In the genomic region with DNA sequence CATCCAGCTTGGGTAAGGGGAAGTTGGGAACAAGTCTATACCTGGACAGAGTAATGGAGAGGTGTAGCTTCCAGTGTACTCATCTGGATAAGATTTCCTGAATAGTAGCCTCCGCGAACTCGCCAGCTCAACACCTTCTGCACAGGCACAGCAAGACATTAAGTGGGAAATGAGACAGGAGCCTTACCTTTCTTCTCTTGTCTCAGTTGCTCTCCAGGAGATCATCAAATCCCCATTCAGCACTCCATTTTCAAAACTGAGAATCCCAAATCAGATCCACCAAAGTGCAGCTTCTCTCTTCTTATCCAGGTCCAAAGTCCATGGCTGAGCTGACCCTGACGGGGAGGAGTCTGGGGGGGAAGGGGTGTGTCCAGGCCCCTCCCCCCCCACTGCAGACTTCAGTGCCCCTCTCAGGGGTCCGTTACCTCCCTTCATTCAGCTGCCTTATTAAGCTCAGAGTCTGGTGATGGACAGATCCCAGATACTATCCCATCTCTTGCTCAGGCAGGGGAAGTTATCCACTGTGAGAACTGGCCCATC, we compare ENCODE assay signal across 8 cellular contexts. TPM values are rescaled to one million over a fixed set of nuclear protein-coding genes. Genes with fewer than 3 reads are reported as not detected.
DNase-seq lines count a peak whose midpoint lies in the region; ATAC-seq, FAIRE-seq and TF ChIP-seq lines count a peak whose summit lies in the region.

No MANE protein-coding gene starts in this region.

- intact Hi-C loops in kidney (cut with DNase I): no loop called here

- H3K27me3 ChIP-seq in subcutaneous abdominal adipose tissue (ENCODE audit: control insufficient read depth in 5 of 5, insufficient read depth in 4 of 5, low read length in 5 of 5): no peaks in the 10 kb centered on the region

- H3K27ac ChIP-seq in kidney (ENCODE audit: low read depth in 2 of 2, low read length in 2 of 2): peak overlapping the region in 1 of 2 donors; percentile 100
- peak overlapping the region; percentile 42 for H3K27ac ChIP-seq in subcutaneous abdominal adipose tissue (ENCODE audit: low read depth, low read length)

- peak overlapping the region; percentile 86 for H3K4me3 Mint-ChIP-seq in T-helper 1 cell treated with Interleukin-12 subunit alpha and Interleukin-12 subunit beta and Interleukin-4 antibody, amounts not matched to agents 30 μg/mL and 1 μg/mL, for 36 hours
- H3K4me3 Mint-ChIP-seq in activated T-cell treated with anti-CD3 and anti-CD28 coated beads, Interleukin-2, amount 50 U/mL, for 72 hours: peak overlapping the region; percentile 63 to 79

- FAIRE-seq in kidney (lab: Jason Lieb, UNC): no peak

- no peak for DNase-seq in T-helper 1 cell
- DNase-seq in activated T-cell treated with anti-CD3 and anti-CD28 coated beads, Interleukin-2, amount 50 U/mL, for 72 hours: no peak
- DNase-seq in kidney: peak; percentile 48
- no peak for DNase-seq in hippocampal formation (lab: John Stamatoyannopoulos, UW)
- no peak for DNase-seq in NOMO-1 (lab: John Stamatoyannopoulos, UW; ENCODE audit: unreplicated experiment in 2 of 2)
- DNase-seq in stimulated activated CD4-positive, alpha-beta T cell treated with anti-CD3 and anti-CD28 coated beads, Interleukin-2, amount 100 ng/mL, for 24 hours: no peak

- peaks cover 68% of the 10 kb centered on the region for H3K4me1 Mint-ChIP-seq in T-helper 1 cell treated with Interleukin-12 subunit alpha and Interleukin-12 subunit beta and Interleukin-4 antibody, amounts not matched to agents 30 μg/mL and 1 μg/mL, for 36 hours (ENCODE audit: low read depth)
- H3K4me1 Mint-ChIP-seq in activated T-cell treated with anti-CD3 and anti-CD28 coated beads, Interleukin-2, amount 50 U/mL, for 72 hours (ENCODE audit: low read depth): peaks cover 83% of the 10 kb centered on the region

- no peak for ATAC-seq in activated T-cell treated with anti-CD3 and anti-CD28 coated beads, Interleukin-2, amount 50 U/mL, for 72 hours (replicated peaks in 1 of 2)

- H3K36me3 Mint-ChIP-seq in T-helper 1 cell treated with Interleukin-12 subunit alpha and Interleukin-12 subunit beta and Interleukin-4 antibody, amounts not matched to agents 30 μg/mL and 1 μg/mL, for 36 hours (ENCODE audit: low read depth): peaks cover 24% of the 10 kb centered on the region
- peaks cover 3 to 6% of the 10 kb centered on the region in 2 donors for H3K36me3 Mint-ChIP-seq in activated T-cell treated with anti-CD3 and anti-CD28 coated beads, Interleukin-2, amount 50 U/mL, for 72 hours (ENCODE audit: insufficient read depth in 2 of 2)

- H3K4me3 ChIP-seq in kidney (ENCODE audit: low read length in 2 of 2) (peak overlapping the region; percentile 77 to 80), subcutaneous abdominal adipose tissue (ENCODE audit: low read depth in 1 of 5, low read length in 5 of 5) (peak overlapping the region; percentile 3 to 88 (median 75))

- H3K27ac Mint-ChIP-seq in T-helper 1 cell treated with Interleukin-12 subunit alpha and Interleukin-12 subunit beta and Interleukin-4 antibody, amounts not matched to agents 30 μg/mL and 1 μg/mL, for 36 hours: peak overlapping the region; percentile 88
- peak overlapping the region; percentile 98 for H3K27ac Mint-ChIP-seq in activated T-cell treated with anti-CD3 and anti-CD28 coated beads, Interleukin-2, amount 50 U/mL, for 72 hours

- H3K9me3 ChIP-seq in kidney (ENCODE audit: control insufficient read depth in 1 of 2, low read length in 2 of 2): no peaks in the 10 kb centered on the region
- H3K9me3 ChIP-seq in subcutaneous abdominal adipose tissue (ENCODE audit: control insufficient read depth in 5 of 5, low read length in 5 of 5): no peaks in the 10 kb centered on the region

- no peaks in the 10 kb centered on the region for H3K9me3 Mint-ChIP-seq in T-helper 1 cell treated with Interleukin-12 subunit alpha and Interleukin-12 subunit beta and Interleukin-4 antibody, amounts not matched to agents 30 μg/mL and 1 μg/mL, for 36 hours
- no peaks in the 10 kb centered on the region for H3K9me3 Mint-ChIP-seq in activated T-cell treated with anti-CD3 and anti-CD28 coated beads, Interleukin-2, amount 50 U/mL, for 72 hours

- H3K36me3 ChIP-seq in kidney (ENCODE audit: control insufficient read depth in 1 of 2, insufficient read depth in 2 of 2, low read length in 2 of 2): no peaks in the 10 kb centered on the region
- H3K36me3 ChIP-seq in subcutaneous abdominal adipose tissue (ENCODE audit: control insufficient read depth in 5 of 5, insufficient read depth in 5 of 5, low read length in 5 of 5): peaks cover 0 to 32% (median 5%) of the 10 kb centered on the region in 5 donors

- H3K4me1 ChIP-seq in kidney (ENCODE audit: control insufficient read depth in 1 of 2, insufficient read depth in 1 of 2, low read depth in 1 of 2, low read length in 2 of 2) (peaks cover 32 to 49% of the 10 kb centered on the region in 2 donors), subcutaneous abdominal adipose tissue (ENCODE audit: control insufficient read depth in 5 of 5, insufficient read depth in 5 of 5, low read length in 5 of 5) (peaks cover 13 to 84% (median 69%) of the 10 kb centered on the region in 5 donors)

- peak overlapping the region; percentile 63 to 68 for H3K9ac ChIP-seq in kidney (ENCODE audit: low read length in 2 of 2)
- peak overlapping the region in 4 of 5 donors; percentile 2 to 94 (median 32) for H3K9ac ChIP-seq in subcutaneous abdominal adipose tissue (ENCODE audit: low read length in 5 of 5)

- no peak for TF ChIP-seq CTCF in kidney (IDR thresholded peaks at IDR 0.05; ENCODE audit: borderline replicate concordance, extremely low read depth, insufficient read depth)

- H3K27me3 Mint-ChIP-seq in T-helper 1 cell treated with Interleukin-12 subunit alpha and Interleukin-12 subunit beta and Interleukin-4 antibody, amounts not matched to agents 30 μg/mL and 1 μg/mL, for 36 hours (ENCODE audit: low read depth): no peaks in the 10 kb centered on the region
- H3K27me3 Mint-ChIP-seq in activated T-cell treated with anti-CD3 and anti-CD28 coated beads, Interleukin-2, amount 50 U/mL, for 72 hours (ENCODE audit: low read depth): no peaks in the 10 kb centered on the region

RNA-seq across cellular contexts. Expression of gene MGAT1, which starts 5.9 kb away (rescaled TPM):
- 100 to 1,000 TPM; 102 to 109 TPM for total RNA-seq in activated T-cell treated with anti-CD3 and anti-CD28 coated beads, Interleukin-2, amount 50 U/mL, for 72 hours
- total RNA-seq in kidney: 132 TPM
- polyA plus RNA-seq in kidney (ENCODE audit: insufficient read depth, low read depth, low replicate concordance): 73.3 TPM

RNA-seq across cellular contexts. Expression of gene ZFP62, which starts 52.5 kb away (rescaled TPM):
- total RNA-seq in activated T-cell treated with anti-CD3 and anti-CD28 coated beads, Interleukin-2, amount 50 U/mL, for 72 hours: 10 to 100 TPM; 22.8 to 34.9 TPM
- 30.7 TPM for total RNA-seq in kidney
- 16.2 TPM for polyA plus RNA-seq in kidney (ENCODE audit: insufficient read depth, low read depth, low replicate concordance)
